1 cellular context compared by ENCODE assay signal in genomic region chr7:90231304-90231703, GRCh38.
TF ChIP-seq lines count a peak whose summit lies in the region.

No MANE protein-coding gene starts in this region.

TF ChIP-seq in HepG2, 621 proteins besides CTCF, POLR2A, EP300 and RAD21:
- TF ChIP-seq ZNF512 (CRISPR knock-in tag; IDR thresholded peaks at IDR 0.05) (no peak), ZNF160 (CRISPR knock-in tag; IDR thresholded peaks at IDR 0.05) (no peak), ZNF337 (CRISPR knock-in tag; IDR thresholded peaks at IDR 0.05; ENCODE audit: borderline replicate concordance, low read depth) (no peak), FOXA3 (CRISPR knock-in tag; IDR thresholded peaks at IDR 0.05) (0 out of 2 replicates have a peak, but pooled peaks have one; percentile 31), CHD2 (IDR thresholded peaks at IDR 0.05; ENCODE audit: low read depth, low read length) (no peak), ZNF224 (CRISPR knock-in tag; IDR thresholded peaks at IDR 0.05) (no peak), AKAP8 (CRISPR knock-in tag; IDR thresholded peaks at IDR 0.05) (no peak), BHLHE40 (IDR thresholded peaks at IDR 0.05; ENCODE audit: low read length) (0 out of 2 replicates have a peak, but pooled peaks have one; percentile 23), MED13 (CRISPR knock-in tag; IDR thresholded peaks at IDR 0.05) (no peak), ZNF672 (CRISPR knock-in tag; IDR thresholded peaks at IDR 0.05) (no peak), ZNF282 (IDR thresholded peaks at IDR 0.05; ENCODE audit: partially characterized antibody) (no peak), HHEX (CRISPR knock-in tag; IDR thresholded peaks at IDR 0.05) (peak; percentile 65), GABPB1 (CRISPR knock-in tag; IDR thresholded peaks at IDR 0.05) (no peak), RFX5 (IDR thresholded peaks at IDR 0.05; ENCODE audit: low read depth, low read length) (peak; percentile 53; the same call in 1 of the 2 replicates), NR2F2 (IDR thresholded peaks at IDR 0.05; ENCODE audit: borderline replicate concordance, low read depth) (peak; percentile 61; the same call in 1 of the 2 replicates), ZNF781 (CRISPR knock-in tag; IDR thresholded peaks at IDR 0.05; ENCODE audit: borderline replicate concordance, not compliant biosample characterization) (no peak), NR2F6 (IDR thresholded peaks at IDR 0.05) (0 out of 2 replicates have a peak, but pooled peaks have one; percentile 24), NR2F6 (CRISPR knock-in tag; IDR thresholded peaks at IDR 0.05) (no peak), FOXP1 (IDR thresholded peaks at IDR 0.05) (no peak), FOXP1 (CRISPR knock-in tag; IDR thresholded peaks at IDR 0.05) (peak; percentile 63), NR2F1 (CRISPR knock-in tag; IDR thresholded peaks at IDR 0.05) (peak in 1 of 2 experiments; percentile 85; a peak in 2 of 4 replicates), ARID3A (IDR thresholded peaks at IDR 0.05; ENCODE audit: low read depth, low read length) (peak; percentile 61), SKI (IDR thresholded peaks at IDR 0.05; ENCODE audit: partially characterized antibody) (no peak), KLF11 (CRISPR knock-in tag; IDR thresholded peaks at IDR 0.05) (no peak), KLF12 (CRISPR knock-in tag; IDR thresholded peaks at IDR 0.05; ENCODE audit: borderline replicate concordance) (no peak), TRIM24 (CRISPR knock-in tag; IDR thresholded peaks at IDR 0.05) (no peak), TP53 (CRISPR knock-in tag; conservative IDR thresholded peaks at IDR 0.05) (no peak), ZIK1 (CRISPR knock-in tag; IDR thresholded peaks at IDR 0.05; ENCODE audit: borderline replicate concordance, low read depth) (no peak), ZNF614 (CRISPR knock-in tag; IDR thresholded peaks at IDR 0.05; ENCODE audit: borderline replicate concordance) (no peak), JARID2 (CRISPR knock-in tag; IDR thresholded peaks at IDR 0.05; ENCODE audit: insufficient replicate concordance) (no peak), ZNF20 (CRISPR knock-in tag; IDR thresholded peaks at IDR 0.05) (no peak), TBX3 (IDR thresholded peaks at IDR 0.05; ENCODE audit: borderline replicate concordance) (0 out of 2 replicates have a peak, but pooled peaks have one; percentile 15), MNT (IDR thresholded peaks at IDR 0.05) (no peak), ZNF776 (CRISPR knock-in tag; IDR thresholded peaks at IDR 0.05) (no peak), ZSCAN31 (CRISPR knock-in tag; IDR thresholded peaks at IDR 0.05; ENCODE audit: low read depth) (no peak), HNRNPLL (IDR thresholded peaks at IDR 0.05; ENCODE audit: low read depth, low read length, poor library complexity, severe bottlenecking) (no peak)
TF ChIP-seq in HepG2: peak in this region for 10.
